In the genomic region with DNA sequence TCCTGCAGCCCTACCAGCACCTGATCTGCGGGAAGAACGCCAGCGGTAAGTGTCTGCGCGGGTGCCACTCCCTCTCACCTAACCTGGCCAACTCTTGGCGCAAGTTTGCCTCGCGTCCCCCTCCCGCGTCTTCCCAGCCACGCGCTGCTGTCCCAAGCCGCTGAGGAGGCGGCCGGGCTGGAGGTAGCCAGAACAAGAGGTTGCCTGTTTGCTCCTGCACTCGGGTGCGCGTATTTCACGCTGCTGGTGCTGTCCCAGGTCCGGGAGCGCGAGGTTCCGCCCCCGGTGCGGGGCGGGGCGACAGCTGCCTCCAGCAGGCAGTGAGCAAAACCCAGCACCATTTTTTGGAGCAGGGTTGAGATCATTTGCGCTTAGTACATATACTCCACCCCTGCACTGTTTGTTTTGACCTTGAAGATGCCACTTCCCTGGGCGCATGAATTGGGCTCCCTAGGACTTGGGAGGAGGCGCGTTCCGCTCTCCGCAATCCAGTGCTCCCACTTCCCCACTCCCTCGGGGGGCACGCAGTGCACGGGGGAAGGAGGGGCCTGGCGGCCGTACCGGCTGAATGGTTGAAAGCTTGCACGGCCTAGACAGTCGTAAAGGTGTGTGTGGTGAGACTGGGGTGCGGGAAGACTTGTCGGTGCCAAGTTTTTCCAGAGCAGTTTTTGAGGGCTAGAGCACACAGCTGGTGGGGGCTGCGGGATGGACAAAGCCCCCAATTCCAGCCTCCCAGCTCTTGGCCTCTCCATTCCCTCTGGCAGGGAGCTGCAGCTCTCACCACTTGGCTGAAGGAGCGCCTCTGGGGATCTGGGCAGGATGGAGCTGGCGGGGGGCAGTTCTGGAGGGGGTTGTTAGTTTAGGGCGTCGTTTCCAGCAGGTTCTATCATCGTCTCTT, we compare ENCODE assay signal across 8 cellular contexts.
A peak's percentile ranks its signal among the peaks of the same experiment; 100 is the strongest.
DNase-seq lines count a peak whose midpoint lies in the region; ATAC-seq and TF ChIP-seq lines count a peak whose summit lies in the region.

No MANE protein-coding gene starts in this region.

- H3K4me3 Mint-ChIP-seq in CD8-positive, alpha-beta memory T cell = peak overlapping the region; percentile 85 to 96 (median 91)

- H3K36me3 Mint-ChIP-seq in CD8-positive, alpha-beta memory T cell = peaks cover 0 to 10% (median 0%) of the 10 kb centered on the region in 3 donors

- H3K27ac Mint-ChIP-seq in CD8-positive, alpha-beta memory T cell = peak overlapping the region; percentile 77 to 98 (median 96)

- peak overlapping the region; percentile 53 for H3K27ac ChIP-seq in CD8-positive, alpha-beta memory T cell (ENCODE audit: low read depth, low read length)
- H3K27ac ChIP-seq in neutrophil (no peak overlapping the region), thyroid gland (peak overlapping the region; percentile 16 to 81 (median 66))

- TF ChIP-seq CTCF in neutrophil (IDR thresholded peaks at IDR 0.05) (no peak), thyroid gland (IDR thresholded peaks at IDR 0.05) (no peak)

- POLR2A ChIA-PET in CD8-positive, alpha-beta memory T cell (lab: Charles Lee) = interaction anchor here (0.6 to 2.7 kb wide), 3 partner anchors 52 to 1297 kb away, joined by 4 to 20 read pairs (median 5); no protein-coding TSS in a partner anchor

- H3K36me3 ChIP-seq in CD8-positive, alpha-beta memory T cell (ENCODE audit: insufficient read depth, low read length) = no peaks in the 10 kb centered on the region
- no peaks in the 10 kb centered on the region for H3K36me3 ChIP-seq in neutrophil
- H3K36me3 ChIP-seq in thyroid gland = no peaks in the 10 kb centered on the region

- intact Hi-C loops in thyroid gland (cut with DNase I) = loop anchor here (10.0 kb wide), 1 partner anchor 285 kb away; no protein-coding TSS in a partner anchor

- peak; percentile 57 to 89 (median 72) for DNase-seq in CD8-positive, alpha-beta memory T cell
- DNase-seq in NCI-H2029 treated with DMSO at 0.1 percent for 48 hours (lab: John Stamatoyannopoulos, UW) (peak; percentile 20), activated T-cell treated with anti-CD3 and anti-CD28 coated beads for 24 hours (ENCODE audit: low read depth) (peak; percentile 71), thyroid gland (peak; percentile 92), globus pallidus (ENCODE audit: low spot score) (no peak)

- H3K27me3 Mint-ChIP-seq in CD8-positive, alpha-beta memory T cell = peaks cover 10 to 11% of the 10 kb centered on the region in 2 donors

- ATAC-seq in esophagus mucosa = peak; percentile 75
- no peak for ATAC-seq in GM19452 (IDR thresholded peaks at IDR 0.05; ENCODE audit: unreplicated experiment)

- no peaks in the 10 kb centered on the region for H3K27me3 ChIP-seq in CD8-positive, alpha-beta memory T cell (ENCODE audit: insufficient read depth, low read length, poor library complexity, severe bottlenecking)
- peaks cover 54% of the 10 kb centered on the region for H3K27me3 ChIP-seq in neutrophil
- no peaks in the 10 kb centered on the region for H3K27me3 ChIP-seq in thyroid gland

- H3K4me1 ChIP-seq in CD8-positive, alpha-beta memory T cell (ENCODE audit: insufficient read depth, low read length) = peaks cover 26% of the 10 kb centered on the region
- peaks cover 51 to 59% of the 10 kb centered on the region in 2 experiments for H3K4me1 ChIP-seq in neutrophil (ENCODE audit: control insufficient read depth in 1 of 2, insufficient read depth in 1 of 2, low read depth in 1 of 2, low read length in 1 of 2)
- H3K4me1 ChIP-seq in thyroid gland = peaks cover 8 to 18% of the 10 kb centered on the region in 2 donors

- H3K4me1 Mint-ChIP-seq in CD8-positive, alpha-beta memory T cell = peaks cover 39 to 58% (median 56%) of the 10 kb centered on the region in 3 donors

- H3K9me3 ChIP-seq in CD8-positive, alpha-beta memory T cell (ENCODE audit: low read length) = no peaks in the 10 kb centered on the region
- H3K9me3 ChIP-seq in neutrophil = no peaks in the 10 kb centered on the region
- no peaks in the 10 kb centered on the region for H3K9me3 ChIP-seq in thyroid gland

- H3K4me3 ChIP-seq in CD8-positive, alpha-beta memory T cell (ENCODE audit: low read length) = peak overlapping the region; percentile 93
- H3K4me3 ChIP-seq in neutrophil (ENCODE audit: low read depth in 1 of 2, low read length in 1 of 2) (peak overlapping the region; percentile 48 to 71), thyroid gland (replicated peaks in 1 of 3) (peak overlapping the region; percentile 44 to 76 (median 51))

- H3K9me3 Mint-ChIP-seq in CD8-positive, alpha-beta memory T cell = no peaks in the 10 kb centered on the region

- 1% methylated on average over 37 to 39 of the region's 49 CpGs for WGBS in thyroid gland, 2 donors

- CTCF ChIA-PET in CD8-positive, alpha-beta memory T cell (lab: Charles Lee) = interaction anchor here (1.1 to 4.9 kb wide), 4 partner anchors 36 to 82 kb away, joined by 3 to 26 read pairs (median 4); no protein-coding TSS in a partner anchor

- peak; percentile 15 to 89 for TF ChIP-seq POLR2A in thyroid gland (IDR thresholded peaks at IDR 0.05)
